3 cellular contexts compared by ENCODE assay signal in the genomic region with DNA sequence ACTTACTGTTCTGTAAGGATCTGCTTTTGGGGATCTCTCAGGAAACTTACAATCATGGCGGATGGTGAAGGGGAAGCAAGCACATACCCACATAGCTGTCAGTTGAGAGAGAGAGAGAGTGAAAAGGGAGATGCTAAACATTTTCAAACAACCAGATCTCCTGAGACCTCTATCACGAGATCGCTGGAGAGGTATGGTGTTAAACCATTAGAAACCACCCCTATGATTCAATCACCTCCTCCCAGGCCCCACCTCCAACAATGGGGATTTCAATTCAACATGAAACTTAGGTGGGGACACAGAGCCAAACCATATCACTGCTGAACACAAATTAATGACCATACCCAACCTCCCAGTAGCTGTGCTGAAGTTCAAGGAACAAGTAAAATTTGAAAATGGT.
TF ChIP-seq lines count a peak whose summit lies in the region.

No MANE protein-coding gene starts in this region.

TF ChIP-seq in GM12878, 131 proteins besides CTCF, POLR2A, EP300 and RAD21 (continues in another document):
- TF ChIP-seq HDGF (IDR thresholded peaks at IDR 0.05) (no peak), MTA2 (IDR thresholded peaks at IDR 0.05; ENCODE audit: low read depth) (peak; percentile 74), EZH2 (IDR thresholded peaks at IDR 0.05; ENCODE audit: borderline replicate concordance, control insufficient read depth, low read depth, low read length) (no peak), GATAD2B (conservative IDR thresholded peaks at IDR 0.05; ENCODE audit: low read depth) (no peak), FOS (IDR thresholded peaks at IDR 0.05; ENCODE audit: borderline replicate concordance, extremely low read depth, insufficient read length) (no peak), IKZF2 (IDR thresholded peaks at IDR 0.05) (peak; percentile 12 to 55; a peak in 3 of 4 replicates), POLR2AphosphoS2 (IDR thresholded peaks at IDR 0.05; ENCODE audit: low read depth, low read length) (no peak), HCFC1 (IDR thresholded peaks at IDR 0.05; ENCODE audit: low read length) (no peak), BHLHE40 (IDR thresholded peaks at IDR 0.05; ENCODE audit: borderline replicate concordance in 1 of 2, low read depth in 2 of 2, low read length in 1 of 2) (peak; percentile 55 to 78; a peak in 3 of 4 replicates), ZNF207 (IDR thresholded peaks at IDR 0.05; ENCODE audit: borderline replicate concordance) (no peak)
- TF ChIP-seq, protein P1, sequence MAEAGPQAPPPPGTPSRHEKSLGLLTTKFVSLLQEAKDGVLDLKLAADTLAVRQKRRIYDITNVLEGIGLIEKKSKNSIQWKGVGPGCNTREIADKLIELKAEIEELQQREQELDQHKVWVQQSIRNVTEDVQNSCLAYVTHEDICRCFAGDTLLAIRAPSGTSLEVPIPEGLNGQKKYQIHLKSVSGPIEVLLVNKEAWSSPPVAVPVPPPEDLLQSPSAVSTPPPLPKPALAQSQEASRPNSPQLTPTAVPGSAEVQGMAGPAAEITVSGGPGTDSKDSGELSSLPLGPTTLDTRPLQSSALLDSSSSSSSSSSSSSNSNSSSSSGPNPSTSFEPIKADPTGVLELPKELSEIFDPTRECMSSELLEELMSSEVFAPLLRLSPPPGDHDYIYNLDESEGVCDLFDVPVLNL (IDR thresholded peaks at IDR 0.05; ENCODE audit: low read depth, low read length): no peak
- TF ChIP-seq, protein P2, sequence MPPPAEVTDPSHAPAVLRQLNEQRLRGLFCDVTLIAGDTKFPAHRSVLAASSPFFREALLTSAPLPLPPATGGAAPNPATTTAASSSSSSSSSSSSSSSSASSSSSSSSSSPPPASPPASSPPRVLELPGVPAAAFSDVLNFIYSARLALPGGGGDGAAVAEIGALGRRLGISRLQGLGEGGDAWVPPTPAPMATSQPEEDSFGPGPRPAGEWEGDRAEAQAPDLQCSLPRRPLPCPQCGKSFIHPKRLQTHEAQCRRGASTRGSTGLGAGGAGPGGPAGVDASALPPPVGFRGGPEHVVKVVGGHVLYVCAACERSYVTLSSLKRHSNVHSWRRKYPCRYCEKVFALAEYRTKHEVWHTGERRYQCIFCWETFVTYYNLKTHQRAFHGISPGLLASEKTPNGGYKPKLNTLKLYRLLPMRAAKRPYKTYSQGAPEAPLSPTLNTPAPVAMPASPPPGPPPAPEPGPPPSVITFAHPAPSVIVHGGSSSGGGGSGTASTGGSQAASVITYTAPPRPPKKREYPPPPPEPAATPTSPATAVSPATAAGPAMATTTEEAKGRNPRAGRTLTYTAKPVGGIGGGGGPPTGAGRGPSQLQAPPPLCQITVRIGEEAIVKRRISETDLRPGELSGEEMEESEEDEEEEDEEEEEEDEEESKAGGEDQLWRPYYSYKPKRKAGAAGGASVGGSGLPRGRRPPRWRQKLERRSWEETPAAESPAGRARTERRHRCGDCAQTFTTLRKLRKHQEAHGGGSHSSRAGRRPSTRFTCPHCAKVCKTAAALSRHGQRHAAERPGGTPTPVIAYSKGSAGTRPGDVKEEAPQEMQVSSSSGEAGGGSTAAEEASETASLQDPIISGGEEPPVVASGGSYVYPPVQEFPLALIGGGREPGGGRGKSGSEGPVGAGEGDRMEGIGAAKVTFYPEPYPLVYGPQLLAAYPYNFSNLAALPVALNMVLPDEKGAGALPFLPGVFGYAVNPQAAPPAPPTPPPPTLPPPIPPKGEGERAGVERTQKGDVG (CRISPR knock-in tag; IDR thresholded peaks at IDR 0.05): no peak

TF ChIP-seq in H1, 55 proteins besides CTCF, POLR2A, EP300 and RAD21:
- TF ChIP-seq SUZ12 (IDR thresholded peaks at IDR 0.05; ENCODE audit: low read length) (no peak), EZH2 (IDR thresholded peaks at IDR 0.05; ENCODE audit: low read depth, low read length, severe bottlenecking) (no peak), SP4 (IDR thresholded peaks at IDR 0.05; ENCODE audit: low read length) (no peak), GABPA (IDR thresholded peaks at IDR 0.05; ENCODE audit: borderline replicate concordance, insufficient read depth, low read length) (no peak), EGR1 (IDR thresholded peaks at IDR 0.05; ENCODE audit: borderline replicate concordance, low read depth, low read length) (no peak), KDM1A (IDR thresholded peaks at IDR 0.05; ENCODE audit: borderline replicate concordance, low read length) (no peak), CHD2 (IDR thresholded peaks at IDR 0.05; ENCODE audit: low read length) (no peak), CREB1 (IDR thresholded peaks at IDR 0.05) (no peak), TAF1 (IDR thresholded peaks at IDR 0.05; ENCODE audit: low read depth, low read length) (no peak), POLR2AphosphoS5 (IDR thresholded peaks at IDR 0.05; ENCODE audit: low read depth, low read length) (no peak), SP1 (IDR thresholded peaks at IDR 0.05; ENCODE audit: low read depth, low read length) (no peak)

TF ChIP-seq in GM23338, 12 proteins besides CTCF, POLR2A, EP300 and RAD21:
- TF ChIP-seq ZNF114 (CRISPR knock-in tag; IDR thresholded peaks at IDR 0.05): no peak
- no peak for TF ChIP-seq EZH2 (IDR thresholded peaks at IDR 0.05; ENCODE audit: low read depth, unreplicated experiment)
- TF ChIP-seq, protein P3, sequence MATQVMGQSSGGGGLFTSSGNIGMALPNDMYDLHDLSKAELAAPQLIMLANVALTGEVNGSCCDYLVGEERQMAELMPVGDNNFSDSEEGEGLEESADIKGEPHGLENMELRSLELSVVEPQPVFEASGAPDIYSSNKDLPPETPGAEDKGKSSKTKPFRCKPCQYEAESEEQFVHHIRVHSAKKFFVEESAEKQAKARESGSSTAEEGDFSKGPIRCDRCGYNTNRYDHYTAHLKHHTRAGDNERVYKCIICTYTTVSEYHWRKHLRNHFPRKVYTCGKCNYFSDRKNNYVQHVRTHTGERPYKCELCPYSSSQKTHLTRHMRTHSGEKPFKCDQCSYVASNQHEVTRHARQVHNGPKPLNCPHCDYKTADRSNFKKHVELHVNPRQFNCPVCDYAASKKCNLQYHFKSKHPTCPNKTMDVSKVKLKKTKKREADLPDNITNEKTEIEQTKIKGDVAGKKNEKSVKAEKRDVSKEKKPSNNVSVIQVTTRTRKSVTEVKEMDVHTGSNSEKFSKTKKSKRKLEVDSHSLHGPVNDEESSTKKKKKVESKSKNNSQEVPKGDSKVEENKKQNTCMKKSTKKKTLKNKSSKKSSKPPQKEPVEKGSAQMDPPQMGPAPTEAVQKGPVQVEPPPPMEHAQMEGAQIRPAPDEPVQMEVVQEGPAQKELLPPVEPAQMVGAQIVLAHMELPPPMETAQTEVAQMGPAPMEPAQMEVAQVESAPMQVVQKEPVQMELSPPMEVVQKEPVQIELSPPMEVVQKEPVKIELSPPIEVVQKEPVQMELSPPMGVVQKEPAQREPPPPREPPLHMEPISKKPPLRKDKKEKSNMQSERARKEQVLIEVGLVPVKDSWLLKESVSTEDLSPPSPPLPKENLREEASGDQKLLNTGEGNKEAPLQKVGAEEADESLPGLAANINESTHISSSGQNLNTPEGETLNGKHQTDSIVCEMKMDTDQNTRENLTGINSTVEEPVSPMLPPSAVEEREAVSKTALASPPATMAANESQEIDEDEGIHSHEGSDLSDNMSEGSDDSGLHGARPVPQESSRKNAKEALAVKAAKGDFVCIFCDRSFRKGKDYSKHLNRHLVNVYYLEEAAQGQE (IDR thresholded peaks at IDR 0.05; ENCODE audit: unreplicated experiment): no peak
- no peak for TF ChIP-seq NANOG (IDR thresholded peaks at IDR 0.05; ENCODE audit: borderline replicate concordance)
